21 cellular contexts compared by ENCODE assay signal in the genomic region with DNA sequence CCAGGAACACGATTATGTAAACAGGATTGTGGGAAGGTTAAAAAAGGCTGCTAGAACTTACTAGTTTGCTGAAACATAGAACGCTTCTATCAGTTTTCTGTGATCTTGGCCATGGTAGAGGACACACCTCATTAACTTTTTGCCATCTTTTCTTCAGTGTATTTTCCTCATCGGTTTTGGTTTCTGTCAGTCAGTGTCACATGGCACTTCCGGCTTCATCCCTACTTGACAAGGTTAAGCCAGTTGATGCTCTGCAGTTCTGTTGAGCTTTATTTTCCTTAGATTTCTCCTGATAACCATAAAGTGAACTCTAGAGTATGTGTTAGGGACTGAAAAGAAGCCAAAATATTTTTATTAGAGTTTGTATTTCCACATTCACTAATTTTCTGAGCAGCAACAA.
"Had no signal": no experiment of that assay in that cellular context is flagged by ENCODE, and none has a peak within 500 bp of the region (broad histone marks: within the 10 kb centered on the region; RNA-seq: fewer than 3 reads in every experiment).

No MANE protein-coding gene starts in this region.

- H3K36me3 ChIP-seq: lower lobe of right lung, thyroid gland had no signal

- ATAC-seq: activated T-cell treated with anti-CD3 and anti-CD28 coated beads, Interleukin-2, amount 50 U/mL, for 4 hours; body of pancreas; left colon; lower lobe of right lung; natural killer cell had no signal

- H3K27ac ChIP-seq: body of pancreas, lower lobe of right lung, thyroid gland had no signal

- H3K4me1 ChIP-seq: lower lobe of right lung, thyroid gland had no signal

- H3K9me3 ChIP-seq: body of pancreas, lower lobe of right lung, thyroid gland had no signal

- H3K27me3 ChIP-seq: body of pancreas, thyroid gland had no signal

- H3K4me3 ChIP-seq: body of pancreas, lower lobe of right lung, thyroid gland had no signal

- DNase-seq: activated CD4-positive, alpha-beta T cell treated with anti-CD3 and anti-CD28 coated beads for 4 hours; activated CD4-positive, alpha-beta T cell treated with anti-CD3 and anti-CD28 coated beads, Interleukin-2, amount 50 U/mL, for 48 hours; activated CD4-positive, CD25-positive, alpha-beta regulatory T cell; activated CD8-positive, alpha-beta memory T cell treated with anti-CD3 and anti-CD28 coated beads, Interleukin-2, amount 50 U/mL, for 48 hours; activated effector memory CD4-positive, alpha-beta T cell treated with Interleukin-2 at 50 U/mL for 16 hours; activated naive CD4-positive, alpha-beta T cell treated with anti-CD3 and anti-CD28 coated beads for 36 hours; activated naive CD8-positive, alpha-beta T cell treated with anti-CD3 and anti-CD28 coated beads, Interleukin-2, amount 10 ng/mL, durations not matched to agents 7 days and 5 days; activated T-cell treated with anti-CD3 and anti-CD28 coated beads, Interleukin-2, amount 50 U/mL, for 4 hours; body of pancreas; effector CD4-positive, alpha-beta T cell; foreskin melanocyte; glutamatergic neuron; hippocampal formation; left colon; lower lobe of right lung; midbrain; natural killer cell; retina; substantia nigra; T-helper 9 cell; thyroid gland had no signal
